Comparison of ENCODE assay signal across 9 cellular contexts in the genomic region with DNA sequence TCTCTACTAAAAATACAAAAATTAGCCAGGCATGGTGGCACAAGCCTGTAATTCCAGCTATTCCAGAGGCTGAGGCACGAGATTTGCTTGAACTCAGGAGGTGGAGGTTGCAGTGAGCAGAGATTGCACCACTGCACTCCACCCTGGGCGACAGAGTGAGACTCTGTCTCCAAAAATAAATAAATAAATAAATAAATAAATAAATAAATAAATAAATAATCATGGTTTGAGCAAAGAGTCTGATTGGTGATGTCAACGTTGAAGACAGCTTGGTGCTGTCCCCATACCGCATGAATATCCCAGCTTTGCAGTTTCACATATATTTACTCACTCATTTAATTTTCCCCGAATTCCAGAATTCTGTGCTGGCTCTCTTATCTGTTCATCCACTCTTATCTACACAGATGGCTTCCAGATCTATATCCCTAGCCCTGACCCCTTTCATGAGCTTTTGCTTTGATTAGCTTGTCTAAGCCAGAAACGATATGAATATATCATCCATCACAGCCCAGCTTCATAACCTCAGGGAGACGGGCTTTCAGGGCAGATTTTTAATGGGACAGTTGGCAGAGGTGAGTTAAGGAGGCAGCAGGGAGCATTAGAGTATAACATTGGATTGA.
"Had no signal": no experiment of that assay in that cellular context is flagged by ENCODE, and none has a peak within 500 bp of the region (broad histone marks: within the 10 kb centered on the region; RNA-seq: fewer than 3 reads in every experiment).

No MANE protein-coding gene starts in this region.

- H3K4me2 ChIP-seq: GM23338 had no signal

- ATAC-seq: GM23338, HepG2 had no signal

- H3K4me3 ChIP-seq: GM23338 had no signal

- DNase-seq: H9, HCEC 1CT, HFFc6, KBM-7 had no signal

- FAIRE-seq: H1, H54, HepG2 had no signal

- H3K27ac ChIP-seq: HL-60 had no signal
